In genomic region chr9:98046161-98046543, GRCh38 we compare ENCODE assay signal across 2 cellular contexts.
TF ChIP-seq lines count a peak whose summit lies in the region.

No MANE protein-coding gene starts in this region.

TF ChIP-seq in SK-N-SH, 30 proteins besides CTCF, POLR2A, EP300 and RAD21 (continued from another document):
- TF ChIP-seq MXI1 (IDR thresholded peaks at IDR 0.05; ENCODE audit: low read depth, low read length) (no peak), FOXM1 (IDR thresholded peaks at IDR 0.05; ENCODE audit: low read depth) (no peak), MEF2A (IDR thresholded peaks at IDR 0.05; ENCODE audit: borderline replicate concordance, low read depth) (no peak), REST (IDR thresholded peaks at IDR 0.05; ENCODE audit: low read depth, low read length) (no peak), RXRA (IDR thresholded peaks at IDR 0.05; ENCODE audit: borderline replicate concordance, low read depth) (no peak), TEAD4 (IDR thresholded peaks at IDR 0.05; ENCODE audit: borderline replicate concordance, insufficient read depth) (no peak)

TF ChIP-seq in SK-N-SH treated with all-trans-retinoic acid at 6 μM for 48 hours, 23 proteins besides CTCF, POLR2A, EP300 and RAD21 (continued from another document):
- TF ChIP-seq POU6F1 (CRISPR knock-in tag; IDR thresholded peaks at IDR 0.05; ENCODE audit: borderline replicate concordance, low read depth) (no peak), ZNF8 (CRISPR knock-in tag; IDR thresholded peaks at IDR 0.05) (no peak), ZC3H10 (CRISPR knock-in tag; IDR thresholded peaks at IDR 0.05) (no peak), ZFP30 (CRISPR knock-in tag; IDR thresholded peaks at IDR 0.05) (no peak), PATZ1 (CRISPR knock-in tag; IDR thresholded peaks at IDR 0.05; ENCODE audit: borderline replicate concordance) (no peak), CREB5 (CRISPR knock-in tag; IDR thresholded peaks at IDR 0.05; ENCODE audit: low read depth) (no peak), TOX (CRISPR knock-in tag; IDR thresholded peaks at IDR 0.05; ENCODE audit: borderline replicate concordance) (no peak), ISL1 (CRISPR knock-in tag; IDR thresholded peaks at IDR 0.05) (no peak)
TF ChIP-seq in SK-N-SH treated with all-trans-retinoic acid at 6 μM for 48 hours: peak in this region for 0.
